Comparison of ENCODE assay signal across 21 cellular contexts in genomic region chr5:119792154-119792799, GRCh38.
"Had no signal": no experiment of that assay in that cellular context is flagged by ENCODE, and none has a peak within 500 bp of the region (broad histone marks: within the 10 kb centered on the region; RNA-seq: fewer than 3 reads in every experiment).

No MANE protein-coding gene starts in this region.

- H3K9ac ChIP-seq: parathyroid adenoma had no signal

- H3K27me3 ChIP-seq: esophagus muscularis mucosa, foreskin keratinocyte, left lung, neutrophil, sigmoid colon, thyroid gland had no signal

- H3K9me3 Mint-ChIP-seq: activated T-helper 1 cell treated with anti-CD3 and anti-CD28 coated beads, Interleukin-12 subunit alpha, Interleukin-12 subunit beta, Interleukin-2, Interleukin-4 antibody, amounts not matched to agents 30 ng/mL and 10 ng/mL and 1 ng/mL, durations not matched to agents 14 hours and 24 hours and 36 hours had no signal

- H2AFZ ChIP-seq: parathyroid adenoma had no signal

- H3K9me3 ChIP-seq: esophagus muscularis mucosa, left lung, neutrophil, sigmoid colon, thyroid gland had no signal

- H3K27ac ChIP-seq: esophagus muscularis mucosa, foreskin keratinocyte, left lung, neutrophil, parathyroid adenoma, sigmoid colon, thyroid gland had no signal

- H3K27me3 Mint-ChIP-seq: dendritic cell treated with granulocyte-macrophage colony-stimulating factor and Interleukin-4, amounts not matched to agents 40 ng/mL and 50 ng/mL, for 4 days; naive B cell had no signal

- H3K36me3 Mint-ChIP-seq: activated naive CD4-positive, alpha-beta T cell treated with anti-CD3 and anti-CD28 coated beads, Interleukin-2, amount 50 U/mL, for 72 hours; naive B cell had no signal

- H3K27ac Mint-ChIP-seq: activated naive CD4-positive, alpha-beta T cell treated with anti-CD3 and anti-CD28 coated beads, Interleukin-2, amount 50 U/mL, for 72 hours; activated T-helper 1 cell treated with anti-CD3 and anti-CD28 coated beads, Interleukin-12 subunit alpha, Interleukin-12 subunit beta, Interleukin-2, Interleukin-4 antibody, amounts not matched to agents 30 ng/mL and 10 ng/mL and 1 ng/mL, durations not matched to agents 14 hours and 24 hours and 36 hours; dendritic cell treated with granulocyte-macrophage colony-stimulating factor and Interleukin-4, amounts not matched to agents 40 ng/mL and 50 ng/mL, for 4 days; naive B cell; T-helper 1 cell treated with Interleukin-12 subunit alpha and Interleukin-12 subunit beta and Interleukin-4 antibody, amounts not matched to agents 30 μg/mL and 1 μg/mL, for 36 hours had no signal

- H3K36me3 ChIP-seq: esophagus muscularis mucosa, left lung, neutrophil, sigmoid colon, thyroid gland had no signal

- ATAC-seq: activated CD4-positive, CD25-positive, alpha-beta regulatory T cell treated with anti-CD3 and anti-CD28 coated beads, Interleukin-2, amount 50 U/mL, for 24 hours; activated naive CD4-positive, alpha-beta T cell treated with anti-CD3 and anti-CD28 coated beads, Interleukin-2, amount 50 U/mL, for 72 hours; foreskin keratinocyte; left lung had no signal

- H3K4me3 Mint-ChIP-seq: activated T-helper 1 cell treated with anti-CD3 and anti-CD28 coated beads, Interleukin-12 subunit alpha, Interleukin-12 subunit beta, Interleukin-2, Interleukin-4 antibody, amounts not matched to agents 30 ng/mL and 10 ng/mL and 1 ng/mL, durations not matched to agents 14 hours and 24 hours and 36 hours; dendritic cell treated with granulocyte-macrophage colony-stimulating factor and Interleukin-4, amounts not matched to agents 40 ng/mL and 50 ng/mL, for 4 days; naive B cell; T-helper 1 cell treated with Interleukin-12 subunit alpha and Interleukin-12 subunit beta and Interleukin-4 antibody, amounts not matched to agents 30 μg/mL and 1 μg/mL, for 36 hours had no signal

- H3K79me2 ChIP-seq: parathyroid adenoma had no signal

- DNase-seq: activated CD4-positive, alpha-beta T cell treated with anti-CD3 and anti-CD28 coated beads, Interleukin-2, amount 50 U/mL, for 4 hours; activated gamma-delta T cell treated with Interleukin-2 at 50 U/mL for 16 hours; effector CD8-positive, alpha-beta T cell; foreskin keratinocyte; hypothalamus; left lung; naive B cell; sigmoid colon; stimulated activated CD4-positive, alpha-beta T cell treated with anti-CD3 and anti-CD28 coated beads, Interleukin-12 subunit alpha, Interleukin-12 subunit beta, amount 100 ng/mL, for 4 hours; stimulated activated CD4-positive, alpha-beta T cell treated with anti-CD3 and anti-CD28 coated beads, Interleukin-1b, Interleukin-23, amount 100 ng/mL, for 48 hours; stimulated activated CD8-positive, alpha-beta memory T cell treated with anti-CD3 and anti-CD28 coated beads, Interleukin-4, amount 100 ng/mL, for 48 hours; stimulated activated naive CD4-positive, alpha-beta T cell; thyroid gland had no signal

- H3K4me1 Mint-ChIP-seq: naive B cell had no signal

- H3K4me3 ChIP-seq: esophagus muscularis mucosa, left lung, sigmoid colon, thyroid gland had no signal

- H3K4me1 ChIP-seq: esophagus muscularis mucosa, foreskin keratinocyte, left lung, parathyroid adenoma, sigmoid colon, thyroid gland had no signal
